8 cellular contexts compared by ENCODE assay signal in the genomic region with DNA sequence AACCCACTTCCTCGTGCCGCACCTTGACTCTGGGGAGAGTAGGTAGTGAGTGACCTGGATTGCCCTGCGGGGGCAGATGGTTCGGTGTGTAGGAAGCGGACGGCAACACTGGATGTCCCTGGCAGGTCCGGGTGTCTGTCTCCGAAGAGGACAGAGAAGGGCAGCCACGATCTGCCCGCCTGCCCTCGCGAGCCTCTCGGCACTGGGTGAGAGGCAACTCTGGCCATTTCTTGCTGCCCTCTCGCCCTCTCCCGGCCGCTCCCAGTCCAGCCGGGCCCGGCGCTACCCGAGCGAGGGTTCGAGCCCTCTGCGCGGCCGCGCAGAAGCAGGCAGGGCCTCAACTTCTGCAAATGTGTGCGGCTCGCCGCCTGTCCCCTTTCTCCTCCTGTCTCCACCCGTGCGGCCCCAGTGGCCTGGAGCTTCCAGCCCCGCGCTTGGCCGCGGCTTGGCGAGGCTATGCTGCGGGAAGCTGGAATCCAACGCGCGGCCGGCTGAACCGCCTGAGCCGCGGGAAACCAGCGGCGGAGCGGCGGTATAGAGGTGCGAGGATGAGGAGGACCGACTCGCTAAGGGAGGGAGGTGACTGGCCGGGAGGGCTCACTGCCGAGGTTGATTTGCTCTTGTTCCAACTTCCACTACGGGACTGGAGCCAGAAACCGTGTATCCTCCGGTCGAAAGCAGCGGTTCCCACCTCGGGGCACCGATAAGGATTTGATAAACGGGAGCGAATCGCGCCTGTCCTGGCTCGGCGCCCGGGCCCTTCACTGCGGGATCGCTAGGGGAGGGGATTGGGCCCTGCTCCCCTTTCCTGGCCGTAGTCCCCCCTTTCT. TPM values are rescaled to one million over a fixed set of nuclear protein-coding genes. Genes with fewer than 3 reads are reported as not detected.
DNase-seq lines count a peak whose midpoint lies in the region; ATAC-seq and TF ChIP-seq lines count a peak whose summit lies in the region.

No MANE protein-coding gene starts in this region.

- no peaks in the 10 kb centered on the region for H3K9me3 Mint-ChIP-seq in natural killer cell treated with Interleukin-12 subunit alpha and Interleukin-12 subunit beta and Interleukin-15 and Interleukin-18, amount 100 ng/mL, for 72 hours

- H3K27ac Mint-ChIP-seq in natural killer cell treated with Interleukin-12 subunit alpha and Interleukin-12 subunit beta and Interleukin-15 and Interleukin-18, amount 100 ng/mL, for 72 hours = peak overlapping the region; percentile 54 to 75

- H3K4me1 Mint-ChIP-seq in natural killer cell treated with Interleukin-12 subunit alpha and Interleukin-12 subunit beta and Interleukin-15 and Interleukin-18, amount 100 ng/mL, for 72 hours (ENCODE audit: low read depth in 2 of 2) = peaks cover 14 to 21% of the 10 kb centered on the region in 2 donors

- H3K36me3 Mint-ChIP-seq in natural killer cell treated with Interleukin-12 subunit alpha and Interleukin-12 subunit beta and Interleukin-15 and Interleukin-18, amount 100 ng/mL, for 72 hours = peaks cover 4% of the 10 kb centered on the region

- peaks cover 16% of the 10 kb centered on the region for H3K4me1 ChIP-seq in ES-I3 (ENCODE audit: insufficient read depth, low read length)

- TF ChIP-seq CTCF in foreskin fibroblast (IDR thresholded peaks at IDR 0.05; ENCODE audit: low read depth, low read length) = peak; percentile 36

- peak in 1 of 2 donors; percentile 14 for ATAC-seq in natural killer cell treated with Interleukin-12 subunit alpha and Interleukin-12 subunit beta and Interleukin-15 and Interleukin-18, amount 100 ng/mL, for 72 hours
- ATAC-seq in HG03139 (IDR thresholded peaks at IDR 0.05; ENCODE audit: unreplicated experiment) = no peak

- peaks cover 33 to 41% of the 10 kb centered on the region in 2 donors for H3K27me3 Mint-ChIP-seq in natural killer cell treated with Interleukin-12 subunit alpha and Interleukin-12 subunit beta and Interleukin-15 and Interleukin-18, amount 100 ng/mL, for 72 hours

- no peaks in the 10 kb centered on the region for H3K36me3 ChIP-seq in ES-I3 (ENCODE audit: insufficient read depth, low read length)

- H3K9ac ChIP-seq in ES-I3 (ENCODE audit: low read depth, low read length) = peak overlapping the region; percentile 82

- 0 out of 2 replicates have a peak, but pooled peaks cover 3% of the 10 kb centered on the region for H3K9me3 ChIP-seq in ES-I3 (ENCODE audit: control insufficient read depth, insufficient read depth, low read length)

- DNase-seq in LoVo (ENCODE audit: low spot score) (peak; percentile 41), foreskin fibroblast (peak; percentile 47 to 78), NCI-H2081 (lab: John Stamatoyannopoulos, UW) (no peak), DMS153 (lab: John Stamatoyannopoulos, UW) (no peak)
- peak; percentile 3 for DNase-seq in activated T-helper 9 cell treated with anti-CD3 and anti-CD28 coated beads, Interleukin-2, amount 50 U/mL, for 16 hours (ENCODE audit: low read depth)
- no peak for DNase-seq in natural killer cell treated with Interleukin-12 subunit alpha and Interleukin-12 subunit beta and Interleukin-15 and Interleukin-18, amount 100 ng/mL, for 72 hours (ENCODE audit: low spot score)

- H3K4me3 Mint-ChIP-seq in natural killer cell treated with Interleukin-12 subunit alpha and Interleukin-12 subunit beta and Interleukin-15 and Interleukin-18, amount 100 ng/mL, for 72 hours = peak overlapping the region; percentile 82

- peak overlapping the region; percentile 86 to 89 for H3K4me3 ChIP-seq in foreskin fibroblast (ENCODE audit: low read depth in 1 of 2, low read length in 2 of 2)

RNA-seq across cellular contexts. Expression of a gene that starts 1.5 kb away (rescaled TPM):
- 10 to 100 TPM in 1 of 2 donors, 1 to 10 TPM in 1; 7.5 to 84.7 TPM for total RNA-seq in natural killer cell treated with Interleukin-12 subunit alpha and Interleukin-12 subunit beta and Interleukin-15 and Interleukin-18, amount 100 ng/mL, for 72 hours

Comparison
In these comparisons a context has a peak if more than half of its experiments do, and no peak if none do; other contexts are left out.
1. DNase-seq: peak in LoVo (single experiment), activated T-helper 9 cell treated with anti-CD3 and anti-CD28 coated beads, Interleukin-2, amount 50 U/mL, for 16 hours (single experiment) and foreskin fibroblast (2 of 2); none in natural killer cell treated with Interleukin-12 subunit alpha and Interleukin-12 subunit beta and Interleukin-15 and Interleukin-18, amount 100 ng/mL, for 72 hours (single experiment), NCI-H2081 (0 of 2) and DMS153 (single experiment).